Comparison of ENCODE assay signal across 8 cellular contexts in genomic region chr2:37326285-37326684, GRCh38. TPM values are rescaled to one million over a fixed set of nuclear protein-coding genes. Genes with fewer than 3 reads are reported as not detected.
A peak's percentile ranks its signal among the peaks of the same experiment; 100 is the strongest.
DNase-seq lines count a peak whose midpoint lies in the region; ATAC-seq and TF ChIP-seq lines count a peak whose summit lies in the region.

No MANE protein-coding gene starts in this region.

- no peak for TF ChIP-seq CTCF in foreskin keratinocyte (conservative IDR thresholded peaks at IDR 0.05)
- no peak for TF ChIP-seq CTCF in prostate gland (IDR thresholded peaks at IDR 0.05)

- no peak for TF ChIP-seq POLR2A in prostate gland (IDR thresholded peaks at IDR 0.05)

- DNase-seq in Daoy (ENCODE audit: low read depth), result peak; percentile 75
- DNase-seq in foreskin keratinocyte, result peak in 1 of 2 donors; percentile 24
- peak; percentile 14 for DNase-seq in prostate gland (ENCODE audit: low spot score)
- DNase-seq in NCI-H146 treated with DMSO at 0.1 percent for 48 hours (lab: John Stamatoyannopoulos, UW; ENCODE audit: unreplicated experiment), result no peak
- no peak for DNase-seq in stimulated activated CD4-positive, alpha-beta T cell treated with anti-CD3 and anti-CD28 coated beads, Interleukin-4, amount 100 ng/mL, for 4 hours
- no peak for DNase-seq in cerebellum (ENCODE audit: low spot score)

- H3K27me3 ChIP-seq in foreskin keratinocyte (no peaks in the 10 kb centered on the region), prostate gland (replicated peaks; ENCODE audit: insufficient read depth) (no peaks in the 10 kb centered on the region)

- ATAC-seq in SK-N-SH treated with all-trans-retinoic acid at 6 μM for 48 hours (peak; percentile 78), foreskin keratinocyte (peak; percentile 13), HG03045 (IDR thresholded peaks at IDR 0.05; ENCODE audit: unreplicated experiment) (no peak)

- intact Hi-C loops in prostate gland (cut with DNase I), result no loop called here

- no peak overlapping the region for H3K4me3 ChIP-seq in prostate gland

- WGBS in prostate gland, result 2% methylated on average over 2 of the region's 2 CpGs

- H3K27ac ChIP-seq in foreskin keratinocyte (no peak overlapping the region), prostate gland (peak overlapping the region in 1 of 2 donors; percentile 17)

- H3K4me1 ChIP-seq in foreskin keratinocyte (peaks cover 10% of the 10 kb centered on the region), prostate gland (replicated peaks) (no peaks in the 10 kb centered on the region)

- H3K9me3 ChIP-seq in prostate gland, result no peaks in the 10 kb centered on the region

- no peaks in the 10 kb centered on the region for H3K36me3 ChIP-seq in prostate gland

TF ChIP-seq in SK-N-SH treated with all-trans-retinoic acid at 6 μM for 48 hours, 23 proteins besides CTCF, POLR2A, EP300 and RAD21:
- TF ChIP-seq ZNF8 (CRISPR knock-in tag; IDR thresholded peaks at IDR 0.05) (no peak), ZNF70 (CRISPR knock-in tag; IDR thresholded peaks at IDR 0.05) (no peak), TSHZ2 (CRISPR knock-in tag; IDR thresholded peaks at IDR 0.05) (no peak), SNAI2 (CRISPR knock-in tag; IDR thresholded peaks at IDR 0.05) (no peak), ZNF565 (CRISPR knock-in tag; conservative IDR thresholded peaks at IDR 0.05; ENCODE audit: low read depth) (no peak), TOX (CRISPR knock-in tag; IDR thresholded peaks at IDR 0.05; ENCODE audit: borderline replicate concordance) (no peak), PATZ1 (CRISPR knock-in tag; IDR thresholded peaks at IDR 0.05; ENCODE audit: borderline replicate concordance) (no peak), POU6F1 (CRISPR knock-in tag; IDR thresholded peaks at IDR 0.05; ENCODE audit: borderline replicate concordance, low read depth) (no peak), ZFP30 (CRISPR knock-in tag; IDR thresholded peaks at IDR 0.05) (no peak), BACH2 (CRISPR knock-in tag; IDR thresholded peaks at IDR 0.05; ENCODE audit: borderline replicate concordance) (no peak), CSDC2 (CRISPR knock-in tag; IDR thresholded peaks at IDR 0.05) (no peak)

RNA-seq across cellular contexts. Expression of gene PRKD3, which starts 1.7 kb away (rescaled TPM):
- total RNA-seq in Daoy (2014; rRNA removed; shearing (Covaris generic)), result 70.6 and 102 TPM in 2 replicates
- total RNA-seq in foreskin keratinocyte, result 28.8 and 29.8 TPM in 2 replicates
- polyA plus RNA-seq in foreskin keratinocyte, result 5.6 and 7.1 TPM in 2 replicates
- total RNA-seq in prostate gland, result 10 to 100 TPM; 20.3 to 41.4 TPM
- 51.0 TPM for total RNA-seq in cerebellum

RNA-seq across cellular contexts. Expression of gene QPCT, which starts 18.1 kb away (rescaled TPM):
- total RNA-seq in Daoy (2014; rRNA removed; shearing (Covaris generic)), result 27.8 and 42.6 TPM in 2 replicates
- total RNA-seq in foreskin keratinocyte (5.9 and 6.6 TPM in 2 replicates), prostate gland (10 to 100 TPM in 1 of 2 donors, 1 to 10 TPM in 1; 5.3 to 11.7 TPM), cerebellum (16.5 TPM)
- 4.0 and 6.4 TPM in 2 replicates for polyA plus RNA-seq in foreskin keratinocyte

Comparison
In these comparisons a context has a peak if more than half of its experiments do, and no peak if none do; other contexts are left out.
1. DNase-seq: peak in Daoy (single experiment) and prostate gland (single experiment); none in NCI-H146 treated with DMSO at 0.1 percent for 48 hours (single experiment), stimulated activated CD4-positive, alpha-beta T cell treated with anti-CD3 and anti-CD28 coated beads, Interleukin-4, amount 100 ng/mL, for 4 hours (0 of 2) and cerebellum (single experiment).